Comparison of ENCODE assay signal across 27 cellular contexts in the genomic region with DNA sequence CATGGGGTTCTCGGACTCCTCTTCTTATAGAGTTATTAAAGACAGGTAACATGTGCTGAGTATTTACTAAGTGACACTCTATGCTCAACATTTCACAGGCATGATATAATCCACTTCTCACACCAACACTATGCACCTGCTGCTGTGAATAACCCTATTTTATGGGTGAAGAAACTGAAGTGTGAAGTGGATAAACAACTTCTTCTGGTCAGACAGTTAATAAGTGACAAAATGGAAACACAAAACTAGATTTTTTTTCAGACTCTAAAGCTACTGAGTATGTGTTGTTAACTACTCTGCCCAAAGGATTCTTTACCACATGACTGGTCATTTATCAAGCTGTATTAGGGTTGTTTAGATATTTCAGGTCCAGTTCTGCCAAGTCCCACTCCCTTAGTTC.
"Had no signal": no experiment of that assay in that cellular context is flagged by ENCODE, and none has a peak within 500 bp of the region (broad histone marks: within the 10 kb centered on the region; RNA-seq: fewer than 3 reads in every experiment).

No MANE protein-coding gene starts in this region.

- H3K9ac ChIP-seq: neural progenitor cell had no signal

- H3K4me3 ChIP-seq: dorsolateral prefrontal cortex, left ventricle myocardium inferior, lower lobe of right lung, neural progenitor cell, pancreas, prostate gland, right lobe of liver, suprapubic skin, thyroid gland, uterus had no signal

- FAIRE-seq: frontal cortex, keratinocyte, pancreas had no signal

- DNase-seq: cortex of kidney; dorsolateral prefrontal cortex; effector CD8-positive, alpha-beta T cell; glutamatergic neuron; immature natural killer cell; left ventricle myocardium inferior; lower lobe of right lung; midbrain; nucleus accumbens; pancreas; retina; right lobe of liver; stimulated activated CD4-positive, alpha-beta T cell treated with anti-CD3 and anti-CD28 coated beads, Interleukin-4, amount 100 ng/mL, for 1 hour; stimulated activated CD8-positive, alpha-beta memory T cell treated with anti-CD3 and anti-CD28 coated beads, Interleukin-4, amount 100 ng/mL, for 48 hours; stimulated activated naive CD8-positive, alpha-beta T cell treated with anti-CD3 and anti-CD28 coated beads, Interleukin-15, Interleukin-2, amounts not matched to agents 100 U/mL and 50 U/mL, for 24 hours; thyroid gland; uterus had no signal

- H3K4me1 Mint-ChIP-seq: immature natural killer cell; memory B cell; neural progenitor cell; stimulated activated effector memory CD8-positive, alpha-beta T cell treated with anti-CD3 and anti-CD28 coated beads, Interleukin-12 subunit alpha, Interleukin-12 subunit beta, amount 100 ng/mL, for 72 hours had no signal

- ATAC-seq: esophagus mucosa; lower lobe of right lung; natural killer cell treated with Interleukin-12 subunit alpha and Interleukin-12 subunit beta and Interleukin-15 and Interleukin-18, amount 100 ng/mL, for 72 hours; right lobe of liver; stimulated activated effector memory CD8-positive, alpha-beta T cell treated with anti-CD3 and anti-CD28 coated beads, Interleukin-12 subunit alpha, Interleukin-12 subunit beta, amount 100 ng/mL, for 72 hours; stimulated activated naive CD8-positive, alpha-beta T cell treated with anti-CD3 and anti-CD28 coated beads, Interleukin-15, Interleukin-2, amounts not matched to agents 100 U/mL and 50 U/mL, for 24 hours had no signal

- H3K27ac Mint-ChIP-seq: immature natural killer cell; memory B cell; natural killer cell treated with Interleukin-12 subunit alpha and Interleukin-12 subunit beta and Interleukin-15 and Interleukin-18, amount 100 ng/mL, for 72 hours; neural progenitor cell; stimulated activated effector memory CD8-positive, alpha-beta T cell treated with anti-CD3 and anti-CD28 coated beads, Interleukin-12 subunit alpha, Interleukin-12 subunit beta, amount 100 ng/mL, for 72 hours; type B pancreatic cell had no signal

- H3K36me3 ChIP-seq: left ventricle myocardium inferior, lower lobe of right lung, neural progenitor cell, pancreas, prostate gland, right lobe of liver, suprapubic skin, thyroid gland, uterus had no signal

- H3K36me3 Mint-ChIP-seq: immature natural killer cell; memory B cell; stimulated activated effector memory CD8-positive, alpha-beta T cell treated with anti-CD3 and anti-CD28 coated beads, Interleukin-12 subunit alpha, Interleukin-12 subunit beta, amount 100 ng/mL, for 72 hours; type B pancreatic cell had no signal

- H3K27me3 Mint-ChIP-seq: memory B cell; natural killer cell treated with Interleukin-12 subunit alpha and Interleukin-12 subunit beta and Interleukin-15 and Interleukin-18, amount 100 ng/mL, for 72 hours; type B pancreatic cell had no signal

- H3K9me3 Mint-ChIP-seq: type B pancreatic cell had no signal

- H3K4me1 ChIP-seq: left ventricle myocardium inferior, lower lobe of right lung, neural progenitor cell, pancreas, prostate gland, right lobe of liver, suprapubic skin, thyroid gland, uterus had no signal

- H3K4me3 Mint-ChIP-seq: immature natural killer cell; memory B cell; natural killer cell treated with Interleukin-12 subunit alpha and Interleukin-12 subunit beta and Interleukin-15 and Interleukin-18, amount 100 ng/mL, for 72 hours; neural progenitor cell; stimulated activated effector memory CD8-positive, alpha-beta T cell treated with anti-CD3 and anti-CD28 coated beads, Interleukin-12 subunit alpha, Interleukin-12 subunit beta, amount 100 ng/mL, for 72 hours; type B pancreatic cell had no signal

- H3K27ac ChIP-seq: dorsolateral prefrontal cortex, left ventricle myocardium inferior, lower lobe of right lung, neural progenitor cell, prostate gland, right lobe of liver, suprapubic skin, thyroid gland, uterus had no signal

- H3K9me3 ChIP-seq: lower lobe of right lung, pancreas, prostate gland, right lobe of liver, thyroid gland, uterus had no signal
